17 cellular contexts compared by ENCODE assay signal in genomic region chr1:3678361-3679097, GRCh38. TPM values are rescaled to one million over a fixed set of nuclear protein-coding genes. Genes with fewer than 3 reads are reported as not detected.
DNase-seq lines count a peak whose midpoint lies in the region; ATAC-seq and TF ChIP-seq lines count a peak whose summit lies in the region.
"Had no signal": no experiment of that assay in that cellular context is flagged by ENCODE, and none has a peak within 500 bp of the region (broad histone marks: within the 10 kb centered on the region; RNA-seq: fewer than 3 reads in every experiment).

No MANE protein-coding gene starts in this region.

- no peak overlapping the region for H3K4me3 ChIP-seq in H7 (ENCODE audit: insufficient read depth, low read depth, low read length)
- H3K4me3 ChIP-seq in mesendoderm (ENCODE audit: low read length): no peak overlapping the region
- H3K4me3 ChIP-seq: neural progenitor cell had no signal

- H3K18ac ChIP-seq in mesendoderm (ENCODE audit: low read length): no peak overlapping the region

- H3K4me3 Mint-ChIP-seq in WTC11: no peak overlapping the region
- H3K4me3 Mint-ChIP-seq: activated CD8-positive, alpha-beta T cell treated with anti-CD3 and anti-CD28 coated beads for 36 hours; neural progenitor cell had no signal

- H3K36me3 ChIP-seq in H7 (replicated peaks; ENCODE audit: control insufficient read depth, insufficient read depth, low read length) (no peaks in the 10 kb centered on the region), mesendoderm (ENCODE audit: control insufficient read depth, insufficient read depth, low read length) (no peaks in the 10 kb centered on the region)
- H3K36me3 ChIP-seq: neural progenitor cell had no signal

- H3K36me3 Mint-ChIP-seq in WTC11: peaks cover 3% of the 10 kb centered on the region; the same call in 1 of the 2 replicates
- H3K36me3 Mint-ChIP-seq: neural progenitor cell had no signal

- ATAC-seq in WTC11 (peak; percentile 68), GM19035 (IDR thresholded peaks at IDR 0.05; ENCODE audit: unreplicated experiment) (no peak)
- ATAC-seq: activated CD8-positive, alpha-beta T cell treated with anti-CD3 and anti-CD28 coated beads for 36 hours; HepG2 had no signal

- no peak overlapping the region for H3K27ac ChIP-seq in mesendoderm (ENCODE audit: low read depth, low read length)
- H3K27ac ChIP-seq: 22Rv1, C4-2B, neural progenitor cell had no signal

- H2AK5ac ChIP-seq in mesendoderm (ENCODE audit: low read length): no peak overlapping the region

- no peak overlapping the region for H3K9ac ChIP-seq in mesendoderm (ENCODE audit: low read length)
- H3K9ac ChIP-seq: neural progenitor cell had no signal

- CTCF ChIA-PET in WTC11 (lab: Charles Lee): interaction anchor here (0.5 to 1.5 kb wide), 11 partner anchors 9 to 226 kb away, joined by 3 to 12 read pairs (median 3); no protein-coding TSS in a partner anchor

- no CpG with 5 or more reads among the region's 21 CpGs for WGBS in mesendoderm (ENCODE audit: extremely low coverage, insufficient coverage, low lambda C conversion rate)

- no peaks in the 10 kb centered on the region for H3K79me1 ChIP-seq in mesendoderm (ENCODE audit: low read length)

- H2BK5ac ChIP-seq in mesendoderm (ENCODE audit: low read length): no peak overlapping the region

- TF ChIP-seq CTCF in WTC11 (IDR thresholded peaks at IDR 0.05): no peak

- POLR2A ChIA-PET in WTC11 (lab: Charles Lee): no interaction called here

- no peak overlapping the region for H4K8ac ChIP-seq in mesendoderm (ENCODE audit: low read depth, low read length)

- peaks cover 17% of the 10 kb centered on the region for H3K4me1 Mint-ChIP-seq in WTC11

- H3K79me2 ChIP-seq in mesendoderm (ENCODE audit: control insufficient read depth, insufficient read depth, low read length): no peaks in the 10 kb centered on the region

- no peak overlapping the region for H3K4ac ChIP-seq in mesendoderm (ENCODE audit: low read depth, low read length)

- H3K4me1 ChIP-seq in mesendoderm (ENCODE audit: control insufficient read depth, low read depth, low read length): no peaks in the 10 kb centered on the region

- H3K27me3 Mint-ChIP-seq in WTC11 (ENCODE audit: low read depth): peaks cover 7% of the 10 kb centered on the region

- H3K27ac Mint-ChIP-seq in WTC11: peak overlapping the region; percentile 70; the same call in 1 of the 2 replicates
- H3K27ac Mint-ChIP-seq: activated CD8-positive, alpha-beta T cell treated with anti-CD3 and anti-CD28 coated beads for 36 hours; neural progenitor cell had no signal

- H3K23ac ChIP-seq in mesendoderm (ENCODE audit: low read length): no peak overlapping the region

- no peak overlapping the region for H2BK15ac ChIP-seq in mesendoderm (replicated peaks; ENCODE audit: low read depth)

- DNase-seq in DMS 273 (lab: John Stamatoyannopoulos, UW; ENCODE audit: unreplicated experiment) (peak; percentile 31), DMS 273 treated with DMSO at 0.1 percent for 48 hours (lab: John Stamatoyannopoulos, UW) (no peak), H7 (peak; percentile 82), WTC11 (ENCODE audit: low spot score) (peak; percentile 70), mesendoderm (peak; percentile 79), T1000 (lab: John Stamatoyannopoulos, UW) (no peak)
- DNase-seq in central memory CD4-positive, alpha-beta T cell: no peak
- DNase-seq: activated CD8-positive, alpha-beta T cell treated with anti-CD3 and anti-CD28 coated beads for 36 hours; cerebellar nuclear complex; foreskin fibroblast; NCI-H1417 treated with DMSO at 0.1 percent for 48 hours; NCI-H446 treated with DMSO at 0.1 percent for 48 hours had no signal

- H4K5ac ChIP-seq in mesendoderm (ENCODE audit: low read length): no peak overlapping the region

- peak overlapping the region; percentile 15 for H3K56ac ChIP-seq in mesendoderm (ENCODE audit: low read length)

- no peak overlapping the region for H3K4me2 ChIP-seq in mesendoderm (ENCODE audit: low read length)
- H3K4me2 ChIP-seq: neural progenitor cell had no signal

- H2BK120ac ChIP-seq in mesendoderm (ENCODE audit: low read depth, low read length): no peak overlapping the region

- peaks cover 6% of the 10 kb centered on the region; the same call in 1 of the 2 replicates for H3K9me3 Mint-ChIP-seq in WTC11
- H3K9me3 Mint-ChIP-seq: activated CD8-positive, alpha-beta T cell treated with anti-CD3 and anti-CD28 coated beads for 36 hours had no signal

- H3K27me3 ChIP-seq in H7 (ENCODE audit: control insufficient read depth, insufficient read depth, low read length) (no peaks in the 10 kb centered on the region; the same call in 1 of the 2 replicates), mesendoderm (ENCODE audit: insufficient read depth, low read length, poor library complexity) (no peaks in the 10 kb centered on the region)

TF ChIP-seq in WTC11, 78 proteins besides CTCF, POLR2A, EP300 and RAD21:
- TF ChIP-seq PRDM15 (CRISPR knock-in tag; IDR thresholded peaks at IDR 0.05): no peak
- no peak for TF ChIP-seq MYBL2 (CRISPR knock-in tag; IDR thresholded peaks at IDR 0.05)
- TF ChIP-seq ZNF423 (CRISPR knock-in tag; IDR thresholded peaks at IDR 0.05): 0 out of 2 replicates have a peak, but pooled peaks have one; percentile 35
- no peak for TF ChIP-seq ZNF396 (CRISPR knock-in tag; IDR thresholded peaks at IDR 0.05; ENCODE audit: borderline replicate concordance)
- no peak for TF ChIP-seq E2F5 (CRISPR knock-in tag; IDR thresholded peaks at IDR 0.05)
TF ChIP-seq in WTC11: peak in this region for 1.

RNA-seq across cellular contexts. Expression of gene TP73, which starts 26.2 kb away (rescaled TPM):
- total RNA-seq in H7 (2014; rRNA removed; shearing (Covaris generic)): 0.55 and 1.6 TPM in 2 replicates
- 5.7 to 6.4 TPM (median 5.8 TPM) in 3 replicates for total RNA-seq in WTC11 (2021)
- polyA plus RNA-seq in mesendoderm (2013, experiment 1 of 2): 0.73 TPM
- polyA plus RNA-seq in mesendoderm (2013, experiment 2 of 2): 0.73 TPM

RNA-seq across cellular contexts. Expression of gene WRAP73, which starts 28.6 kb away (rescaled TPM):
- 31.5 and 33.1 TPM in 2 replicates for total RNA-seq in H7 (2014; rRNA removed; shearing (Covaris generic))
- 33.8 to 39.2 TPM (median 34.7 TPM) in 3 replicates for total RNA-seq in WTC11 (2021)
- polyA plus RNA-seq in mesendoderm (2013, experiment 1 of 2): 13.8 TPM
- polyA plus RNA-seq in mesendoderm (2013, experiment 2 of 2): 13.7 TPM

RNA-seq across cellular contexts. Expression of gene TPRG1L, which starts 53.7 kb away (rescaled TPM):
- 19.6 and 22.0 TPM in 2 replicates for total RNA-seq in H7 (2014; rRNA removed; shearing (Covaris generic))
- total RNA-seq in WTC11 (2021): 20.9 to 22.3 TPM (median 20.9 TPM) in 3 replicates
- 13.7 TPM for polyA plus RNA-seq in mesendoderm (2013, experiment 1 of 2)
- 13.4 TPM for polyA plus RNA-seq in mesendoderm (2013, experiment 2 of 2)

Comparison
In these comparisons a context has a peak if more than half of its experiments do, and no peak if none do; other contexts are left out.
1. DNase-seq: peak in DMS 273 (single experiment), H7 (single experiment), WTC11 (single experiment) and mesendoderm (single experiment); none in DMS 273 treated with DMSO at 0.1 percent for 48 hours (single experiment), T1000 (single experiment) and central memory CD4-positive, alpha-beta T cell (single experiment).